ENCODE assay signal across 9 cellular contexts in the genomic region with DNA sequence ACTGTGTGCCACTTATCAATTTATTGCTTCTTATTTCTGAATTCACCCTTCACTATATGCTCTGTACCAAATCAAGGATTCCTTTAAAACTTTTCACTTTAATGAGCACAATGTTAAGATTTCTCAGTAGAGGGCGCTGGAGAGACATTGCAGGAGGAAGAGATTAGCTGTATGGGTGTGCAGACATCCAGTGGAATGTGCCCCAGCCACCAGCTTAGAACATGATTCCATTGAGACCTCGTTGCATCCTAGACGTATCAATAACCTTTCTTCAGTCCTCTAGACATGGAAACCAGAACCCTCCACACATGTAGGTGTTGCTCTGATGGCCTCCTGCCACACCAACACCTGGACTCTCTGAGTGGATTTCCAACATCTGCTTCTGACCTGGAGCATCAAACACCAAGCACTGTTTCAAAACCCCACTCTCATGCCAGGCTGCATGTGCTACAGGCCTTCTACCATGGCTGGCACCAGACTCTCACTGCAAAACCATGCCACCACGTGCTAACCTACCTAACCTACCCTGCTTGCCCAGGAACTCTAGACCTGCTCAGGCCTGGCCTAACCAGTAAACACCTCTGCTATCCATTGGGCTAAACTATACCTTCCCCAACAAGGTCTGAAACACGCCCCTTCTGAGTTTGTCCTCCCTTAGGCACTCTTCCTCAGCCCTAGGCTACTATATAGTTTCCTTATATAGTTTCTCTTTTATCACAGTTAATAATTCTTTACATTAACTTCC.
DNase-seq lines count a peak whose midpoint lies in the region; ATAC-seq and TF ChIP-seq lines count a peak whose summit lies in the region.
"Had no signal": no experiment of that assay in that cellular context is flagged by ENCODE, and none has a peak within 500 bp of the region (broad histone marks: within the 10 kb centered on the region; RNA-seq: fewer than 3 reads in every experiment).

No MANE protein-coding gene starts in this region.

- H3K9me3 Mint-ChIP-seq in natural killer cell: no peaks in the 10 kb centered on the region
- H3K9me3 Mint-ChIP-seq: stimulated activated naive CD8-positive, alpha-beta T cell treated with anti-CD3 and anti-CD28 coated beads, Interleukin-15, Interleukin-2, amounts not matched to agents 100 ng/mL and 50 ng/mL, for 24 hours had no signal

- no peaks in the 10 kb centered on the region for H3K36me3 ChIP-seq in A673 (ENCODE audit: insufficient read depth, low read length, poor library complexity, severe bottlenecking)
- H3K36me3 ChIP-seq in vagina: no peaks in the 10 kb centered on the region

- no peaks in the 10 kb centered on the region for H3K36me3 Mint-ChIP-seq in natural killer cell

- BruUV-seq in A673 (replicated peaks; lab: Mats Ljungman, UMichigan): no TSS peak

- peak overlapping the region in 1 of 2 donors; percentile 44 for H3K27ac Mint-ChIP-seq in natural killer cell
- H3K27ac Mint-ChIP-seq: stimulated activated naive CD8-positive, alpha-beta T cell treated with anti-CD3 and anti-CD28 coated beads, Interleukin-15, Interleukin-2, amounts not matched to agents 100 ng/mL and 50 ng/mL, for 24 hours had no signal

- peak; percentile 83 for TF ChIP-seq CTCF in A673 (conservative IDR thresholded peaks at IDR 0.05; ENCODE audit: low read depth, low read length)
- peak; percentile 63 for TF ChIP-seq CTCF in GM12872 (IDR thresholded peaks at IDR 0.05; ENCODE audit: insufficient read depth, low read depth, low read length)
- peak; percentile 75 for TF ChIP-seq CTCF in natural killer cell (IDR thresholded peaks at IDR 0.05)
- TF ChIP-seq CTCF in vagina (IDR thresholded peaks at IDR 0.05): no peak

- H3K4me3 ChIP-seq in A673 (ENCODE audit: low read depth, low read length, poor library complexity, severe bottlenecking) (no peak overlapping the region), vagina (no peak overlapping the region)

- H3K27me3 ChIP-seq in A673 (replicated peaks; ENCODE audit: insufficient read depth, low read depth, low read length, poor library complexity) (peaks cover 18% of the 10 kb centered on the region), vagina (no peaks in the 10 kb centered on the region)

- DNase-seq in A673 (ENCODE audit: low spot score) (peak; percentile 74), NCI-H460 (ENCODE audit: extremely low read depth, low read depth) (peak; percentile 19), T47D (ENCODE audit: low read depth in 1 of 2, low spot score in 1 of 2) (peak; percentile 14 to 78), natural killer cell (peak; percentile 14), cortex of kidney (lab: John Stamatoyannopoulos, UW) (no peak), vagina (ENCODE audit: extremely low spot score in 2 of 2) (no peak)

- no peak overlapping the region for H3K4me3 Mint-ChIP-seq in natural killer cell
- H3K4me3 Mint-ChIP-seq: stimulated activated naive CD8-positive, alpha-beta T cell treated with anti-CD3 and anti-CD28 coated beads, Interleukin-15, Interleukin-2, amounts not matched to agents 100 ng/mL and 50 ng/mL, for 24 hours had no signal

- H3K4me1 ChIP-seq in A673 (ENCODE audit: insufficient read depth, low read length, poor library complexity, severe bottlenecking): no peaks in the 10 kb centered on the region
- no peaks in the 10 kb centered on the region for H3K4me1 ChIP-seq in vagina

- ATAC-seq in HG02970 (IDR thresholded peaks at IDR 0.05; ENCODE audit: low FRiP score, unreplicated experiment) (peak; percentile 60), natural killer cell (peak; percentile 46 to 81 (median 54))

- peaks cover 3 to 5% of the 10 kb centered on the region in 2 donors for H3K27me3 Mint-ChIP-seq in natural killer cell (ENCODE audit: low read depth in 2 of 2)
- H3K27me3 Mint-ChIP-seq: stimulated activated naive CD8-positive, alpha-beta T cell treated with anti-CD3 and anti-CD28 coated beads, Interleukin-15, Interleukin-2, amounts not matched to agents 100 ng/mL and 50 ng/mL, for 24 hours had no signal

- no peaks in the 10 kb centered on the region for H3K9me3 ChIP-seq in A673 (ENCODE audit: low read depth, low read length, poor library complexity, severe bottlenecking)
- no peaks in the 10 kb centered on the region for H3K9me3 ChIP-seq in vagina

- in situ Hi-C loops in T47D (cut with HindIII; ENCODE audit: low pct_unique_long_range_greater_than_20kb, low sequenced_read_pairs): no loop called here

- CTCF ChIA-PET in A673 (lab: Charles Lee): interaction anchor here (0.9 to 1.3 kb wide), 4 partner anchors 14 to 1501 kb away, joined by 3 to 18 read pairs (median 3); no protein-coding TSS in a partner anchor

- H3K4me1 Mint-ChIP-seq in natural killer cell: peaks cover 8 to 9% of the 10 kb centered on the region in 2 donors

- intact Hi-C loops in A673 (cut with micrococcal nuclease; ENCODE audit: unreplicated experiment) (loop anchor here (1.0 kb wide), 2 partner anchors 285 to 368 kb away; no protein-coding TSS in a partner anchor), natural killer cell (cut with micrococcal nuclease) (loop anchor here (1.0 to 2.0 kb wide), 2 partner anchors 83 to 284 kb away; no protein-coding TSS in a partner anchor), vagina (cut with DNase I) (no loop called here)

- H3K27ac ChIP-seq in A673 (ENCODE audit: low read depth, low read length, poor library complexity, severe bottlenecking) (no peak overlapping the region), vagina (no peak overlapping the region)

- POLR2A ChIA-PET in A673 (lab: Charles Lee; ENCODE audit: low non-redundant PET): interaction anchor here (0.5 kb wide), 1 partner anchor 220 kb away, joined by 3 read pairs; no protein-coding TSS in a partner anchor

- no peak for TF ChIP-seq POLR2A in vagina (IDR thresholded peaks at IDR 0.05)

Comparison
In these comparisons a context has a peak if more than half of its experiments do, and no peak if none do; other contexts are left out.
1. DNase-seq: peak in A673 (single experiment), NCI-H460 (single experiment), T47D (2 of 2) and natural killer cell (single experiment); none in cortex of kidney (single experiment) and vagina (0 of 2).
2. CTCF ChIP-seq: peak in A673 (single experiment), GM12872 (single experiment) and natural killer cell (single experiment); none in vagina (0 of 3).